8 cellular contexts compared by ENCODE assay signal in genomic region chr10:72215611-72216549, GRCh38.
DNase-seq lines count a peak whose midpoint lies in the region; ATAC-seq lines count a peak whose summit lies in the region.

Gene ANAPC16 (plus strand): TSS chr10:72216012. CDS start chr10:72223915, 7,903 bp downstream.
A gene with protein sequence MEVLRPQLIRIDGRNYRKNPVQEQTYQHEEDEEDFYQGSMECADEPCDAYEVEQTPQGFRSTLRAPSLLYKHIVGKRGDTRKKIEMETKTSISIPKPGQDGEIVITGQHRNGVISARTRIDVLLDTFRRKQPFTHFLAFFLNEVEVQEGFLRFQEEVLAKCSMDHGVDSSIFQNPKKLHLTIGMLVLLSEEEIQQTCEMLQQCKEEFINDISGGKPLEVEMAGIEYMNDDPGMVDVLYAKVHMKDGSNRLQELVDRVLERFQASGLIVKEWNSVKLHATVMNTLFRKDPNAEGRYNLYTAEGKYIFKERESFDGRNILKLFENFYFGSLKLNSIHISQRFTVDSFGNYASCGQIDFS (minus strand): TSS chr10:72216276. CDS start chr10:72213298, 2,978 bp downstream.

- H3K27me3 Mint-ChIP-seq in effector memory CD8-positive, alpha-beta T cell = no peaks in the 10 kb centered on the region

- peak within 1 kb of the TSS; percentile 97 to 99 for H3K27ac Mint-ChIP-seq in effector memory CD8-positive, alpha-beta T cell

- no peaks in the 10 kb centered on the region for H3K9me3 Mint-ChIP-seq in effector memory CD8-positive, alpha-beta T cell

- peak; percentile 70 for DNase-seq in COLO829 (ENCODE audit: low spot score)
- DNase-seq in HUDEP-2 (lab: John Stamatoyannopoulos, UW; ENCODE audit: unreplicated experiment in 76 of 76) = peak in 74 of 76 experiments; percentile 51 to 96 (median 85)
- peak; percentile 85 for DNase-seq in NOMO-1 treated with dmso at 0.1 percent for 144 hours (lab: John Stamatoyannopoulos, UW; ENCODE audit: unreplicated experiment)
- DNase-seq in activated CD8-positive, alpha-beta memory T cell treated with anti-CD3 and anti-CD28 coated beads for 48 hours (ENCODE audit: low read depth in 2 of 3, low spot score in 2 of 3) = peak; percentile 88 to 95 (median 89)
- DNase-seq in effector memory CD8-positive, alpha-beta T cell = peak; percentile 94 to 97 (median 96)
- peak; percentile 95 for DNase-seq in medulla oblongata (ENCODE audit: extremely low spot score)
- peak; percentile 87 to 92 (median 88) for DNase-seq in stimulated activated CD4-positive, alpha-beta T cell treated with anti-CD3 and anti-CD28 coated beads, TNF-alpha, amount 100 ng/mL, for 48 hours (ENCODE audit: low read depth in 3 of 3)

- H3K4me1 Mint-ChIP-seq in effector memory CD8-positive, alpha-beta T cell (ENCODE audit: low read depth in 2 of 2) = peaks cover 21 to 33% of the 10 kb centered on the region in 2 donors

- H3K36me3 Mint-ChIP-seq in effector memory CD8-positive, alpha-beta T cell (ENCODE audit: insufficient read depth) = peaks cover 46% of the 10 kb centered on the region

- H3K4me3 Mint-ChIP-seq in effector memory CD8-positive, alpha-beta T cell = peak within 1 kb of the TSS; percentile 84 to 96

- ATAC-seq in GM21367 (IDR thresholded peaks at IDR 0.05; ENCODE audit: unreplicated experiment) = peak; percentile 74
- ATAC-seq in effector memory CD8-positive, alpha-beta T cell (replicated peaks) = peak; percentile 90

Comparison
In these comparisons a context has a peak if more than half of its experiments do, and no peak if none do; other contexts are left out.
1. Peak in every context shown above with its lines: DNase-seq and ATAC-seq.